In the genomic region with DNA sequence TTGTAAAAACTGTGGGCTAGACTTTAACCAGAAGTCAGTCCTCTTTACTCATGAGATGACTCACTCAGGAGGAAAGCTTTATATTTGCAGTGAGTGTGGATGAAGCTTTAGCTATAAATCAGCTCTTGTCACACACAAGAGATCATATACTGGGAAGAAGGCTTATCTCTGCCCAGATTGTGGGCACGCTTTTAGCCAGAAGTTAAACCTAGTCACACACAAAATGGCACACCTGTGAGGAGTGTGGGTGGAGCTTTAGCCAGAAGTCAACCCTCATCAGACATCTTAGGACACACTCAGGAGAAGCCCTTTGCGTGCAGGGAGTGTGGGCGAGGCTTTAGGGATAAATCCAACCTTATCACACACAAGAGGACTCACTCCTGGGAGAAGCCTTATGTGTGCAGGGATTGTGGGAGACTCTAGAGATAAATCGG, we compare ENCODE assay signal across 1 cellular context.
TF ChIP-seq lines count a peak whose summit lies in the region.

No MANE protein-coding gene starts in this region.

TF ChIP-seq in SK-N-SH, 30 proteins besides CTCF, POLR2A, EP300 and RAD21 (continued from another document):
- TF ChIP-seq, protein P1, sequence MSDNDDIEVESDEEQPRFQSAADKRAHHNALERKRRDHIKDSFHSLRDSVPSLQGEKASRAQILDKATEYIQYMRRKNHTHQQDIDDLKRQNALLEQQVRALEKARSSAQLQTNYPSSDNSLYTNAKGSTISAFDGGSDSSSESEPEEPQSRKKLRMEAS (IDR thresholded peaks at IDR 0.05; ENCODE audit: low read depth), result no peak
- TF ChIP-seq EZH2phosphoT487 (IDR thresholded peaks at IDR 0.05; ENCODE audit: borderline replicate concordance, low read depth) (no peak), YY1 (IDR thresholded peaks at IDR 0.05; ENCODE audit: low read depth) (no peak), FOSL2 (IDR thresholded peaks at IDR 0.05; ENCODE audit: borderline replicate concordance, low read depth) (peak; percentile 35; the same call in 1 of the 2 replicates), TAF1 (IDR thresholded peaks at IDR 0.05; ENCODE audit: borderline replicate concordance, low read depth, low read length) (no peak), RXRA (IDR thresholded peaks at IDR 0.05; ENCODE audit: borderline replicate concordance, low read depth) (no peak), NFIC (IDR thresholded peaks at IDR 0.05; ENCODE audit: borderline replicate concordance) (no peak), MXI1 (IDR thresholded peaks at IDR 0.05; ENCODE audit: low read depth, low read length) (no peak)
